Comparison of ENCODE assay signal across 24 cellular contexts in genomic region chr2:126905991-126906390, GRCh38. TPM values are rescaled to one million over a fixed set of nuclear protein-coding genes. Genes with fewer than 3 reads are reported as not detected.
"Had no signal": no experiment of that assay in that cellular context is flagged by ENCODE, and none has a peak within 500 bp of the region (broad histone marks: within the 10 kb centered on the region; RNA-seq: fewer than 3 reads in every experiment).

No MANE protein-coding gene starts in this region.

- H3K9me3 ChIP-seq: adrenal gland, ascending aorta, esophagus squamous epithelium, lower lobe of right lung, testis, upper lobe of right lung had no signal

- H3K36me3 ChIP-seq: adrenal gland, ascending aorta, brain microvascular endothelial cell, esophagus squamous epithelium, gastrocnemius medialis, lower lobe of right lung, neural progenitor cell, upper lobe of right lung had no signal

- H2AFZ ChIP-seq: neural progenitor cell had no signal

- H3K4me1 Mint-ChIP-seq: activated CD4-positive, alpha-beta memory T cell treated with anti-CD3 and anti-CD28 coated beads, Interleukin-2, amount 10 ng/mL, durations not matched to agents 7 days and 5 days; activated naive CD4-positive, alpha-beta T cell treated with anti-CD3 and anti-CD28 coated beads, Interleukin-2, amount 50 U/mL, for 24 hours had no signal

- H3K27me3 ChIP-seq: adrenal gland, ascending aorta, brain microvascular endothelial cell, esophagus squamous epithelium, gastrocnemius medialis, neural progenitor cell, testis, upper lobe of right lung had no signal

- H3K4me2 ChIP-seq: neural progenitor cell had no signal

- DNase-seq: activated CD4-positive, alpha-beta memory T cell treated with anti-CD3 and anti-CD28 coated beads, Interleukin-2, amount 10 ng/mL, durations not matched to agents 7 days and 5 days; activated CD4-positive, alpha-beta T cell treated with anti-CD3 and anti-CD28 coated beads for 48 hours; activated gamma-delta T cell treated with Interleukin-2 at 50 U/mL for 16 hours; brain microvascular endothelial cell; caudate nucleus; effector memory CD4-positive, alpha-beta T cell; esophagus squamous epithelium; gastrocnemius medialis; lower lobe of right lung; naive thymus-derived CD8-positive, alpha-beta T cell; stimulated activated CD4-positive, alpha-beta T cell treated with anti-CD3 and anti-CD28 coated beads, Interleukin-4, amount 100 ng/mL, for 4 hours; testis; upper lobe of right lung had no signal

- H3K4me1 ChIP-seq: adrenal gland, ascending aorta, esophagus squamous epithelium, gastrocnemius medialis, lower lobe of right lung, neural progenitor cell, testis, upper lobe of right lung had no signal

- H3K4me3 ChIP-seq: adrenal gland, ascending aorta, esophagus squamous epithelium, gastrocnemius medialis, lower lobe of right lung, neural progenitor cell, testis, upper lobe of right lung had no signal

- H3K4me3 Mint-ChIP-seq: activated CD4-positive, alpha-beta memory T cell treated with anti-CD3 and anti-CD28 coated beads, Interleukin-2, amount 10 ng/mL, durations not matched to agents 7 days and 5 days; activated naive CD4-positive, alpha-beta T cell treated with anti-CD3 and anti-CD28 coated beads, Interleukin-2, amount 50 U/mL, for 24 hours; activated T-helper 1 cell treated with anti-CD3 and anti-CD28 coated beads, Interleukin-12 subunit alpha, Interleukin-12 subunit beta, Interleukin-2, Interleukin-4 antibody, amounts not matched to agents 30 ng/mL and 10 ng/mL and 1 ng/mL, durations not matched to agents 14 hours and 24 hours and 36 hours; naive thymus-derived CD8-positive, alpha-beta T cell; neural progenitor cell had no signal

- H3K27ac Mint-ChIP-seq: activated CD4-positive, alpha-beta memory T cell treated with anti-CD3 and anti-CD28 coated beads, Interleukin-2, amount 10 ng/mL, durations not matched to agents 7 days and 5 days; activated naive CD4-positive, alpha-beta T cell treated with anti-CD3 and anti-CD28 coated beads, Interleukin-2, amount 50 U/mL, for 24 hours; activated T-helper 1 cell treated with anti-CD3 and anti-CD28 coated beads, Interleukin-12 subunit alpha, Interleukin-12 subunit beta, Interleukin-2, Interleukin-4 antibody, amounts not matched to agents 30 ng/mL and 10 ng/mL and 1 ng/mL, durations not matched to agents 14 hours and 24 hours and 36 hours; naive thymus-derived CD8-positive, alpha-beta T cell; neural progenitor cell; progenitor cell of endocrine pancreas had no signal

- ATAC-seq: gastrocnemius medialis; lower lobe of right lung; naive thymus-derived CD8-positive, alpha-beta T cell; SK-N-SH treated with all-trans-retinoic acid at 6 μM for 48 hours; upper lobe of right lung had no signal

- H3K9me3 Mint-ChIP-seq: activated CD4-positive, alpha-beta memory T cell treated with anti-CD3 and anti-CD28 coated beads, Interleukin-2, amount 10 ng/mL, durations not matched to agents 7 days and 5 days had no signal

- H3K27ac ChIP-seq: adrenal gland, ascending aorta, brain microvascular endothelial cell, esophagus squamous epithelium, gastrocnemius medialis, lower lobe of right lung, neural progenitor cell, testis, upper lobe of right lung had no signal

- H3K36me3 Mint-ChIP-seq: activated naive CD4-positive, alpha-beta T cell treated with anti-CD3 and anti-CD28 coated beads, Interleukin-2, amount 50 U/mL, for 24 hours; neural progenitor cell had no signal

RNA-seq across cellular contexts. Expression of gene TEX51, which starts 7.3 kb away (rescaled TPM):
- total RNA-seq: activated CD4-positive, alpha-beta memory T cell treated with anti-CD3 and anti-CD28 coated beads, Interleukin-2, amount 10 ng/mL, durations not matched to agents 7 days and 5 days; activated T-helper 1 cell treated with anti-CD3 and anti-CD28 coated beads, Interleukin-12 subunit alpha, Interleukin-12 subunit beta, Interleukin-2, Interleukin-4 antibody, amounts not matched to agents 30 ng/mL and 10 ng/mL and 1 ng/mL, durations not matched to agents 14 hours and 24 hours and 36 hours; adrenal gland; ascending aorta; dermis microvascular lymphatic vessel endothelial cell; esophagus squamous epithelium; gastrocnemius medialis; lower lobe of right lung; mesenteric fat pad; naive thymus-derived CD8-positive, alpha-beta T cell; omental fat pad; progenitor cell of endocrine pancreas; T-helper 2 cell treated with Interferon-gamma antibody and Interleukin-4, amounts not matched to agents 100 ng/mL and 5 ng/mL, for 36 hours; upper lobe of right lung had no signal
- polyA plus RNA-seq: adrenal gland; naive thymus-derived CD8-positive, alpha-beta T cell had no signal
